23 cellular contexts compared by ENCODE assay signal in the genomic region with DNA sequence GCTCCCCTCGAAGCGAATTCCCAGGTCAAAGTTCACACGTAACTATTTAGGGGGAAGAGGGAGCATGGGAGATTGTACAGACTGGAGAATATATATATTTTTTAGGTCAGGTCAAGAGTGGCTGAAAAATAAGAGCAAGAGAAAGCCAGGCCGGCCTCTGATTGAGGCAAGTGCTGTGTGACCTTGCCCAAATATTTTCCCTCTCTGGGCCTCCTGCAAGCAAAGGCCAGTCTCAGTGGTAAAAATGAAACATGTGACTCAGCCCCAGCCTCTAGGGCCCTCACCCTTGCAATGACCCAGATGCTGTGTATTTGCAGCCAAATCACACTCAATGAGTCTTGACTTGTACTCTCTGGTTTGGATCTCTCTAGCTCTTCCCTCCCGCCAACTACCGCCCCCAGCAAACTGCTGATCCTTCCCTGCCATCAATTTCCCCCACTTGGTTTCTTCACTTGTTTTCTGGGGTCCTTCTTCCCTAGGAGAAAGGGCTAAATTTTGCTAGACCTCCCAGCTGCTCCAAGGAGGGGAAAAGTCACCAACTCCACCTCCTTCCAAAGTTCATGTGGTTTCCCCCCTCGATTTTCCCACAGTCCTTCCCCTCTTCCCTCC. TPM values are rescaled to one million over a fixed set of nuclear protein-coding genes. Genes with fewer than 3 reads are reported as not detected.
DNase-seq lines count a peak whose midpoint lies in the region; ATAC-seq, FAIRE-seq and TF ChIP-seq lines count a peak whose summit lies in the region.
"Had no signal": no experiment of that assay in that cellular context is flagged by ENCODE, and none has a peak within 500 bp of the region (broad histone marks: within the 10 kb centered on the region; RNA-seq: fewer than 3 reads in every experiment).

No MANE protein-coding gene starts in this region.

- TF ChIP-seq EP300 in HepG2 (IDR thresholded peaks at IDR 0.05; ENCODE audit: low read depth in 2 of 2, low read length in 2 of 2), result no peak
- no peak for TF ChIP-seq EP300 in HepG2 (CRISPR knock-in tag; IDR thresholded peaks at IDR 0.05; ENCODE audit: borderline replicate concordance)

- H3K4me3 Mint-ChIP-seq in progenitor cell of endocrine pancreas (ENCODE audit: low read depth), result peak overlapping the region; percentile 11
- no peak overlapping the region for H3K4me3 Mint-ChIP-seq in stimulated activated naive CD8-positive, alpha-beta T cell treated with anti-CD3 and anti-CD28 coated beads, Interleukin-15, amount 100 ng/mL, for 72 hours
- H3K4me3 Mint-ChIP-seq: CD4-positive, CD25-positive, alpha-beta regulatory T cell had no signal

- no TSS peak for BruUV-seq in HepG2 (replicated peaks; lab: Mats Ljungman, UMichigan)

- peaks cover 86% of the 10 kb centered on the region for H3K4me1 ChIP-seq in HepG2 (ENCODE audit: insufficient read depth, low read length)
- no peaks in the 10 kb centered on the region for H3K4me1 ChIP-seq in right lobe of liver
- H3K4me1 ChIP-seq in hepatocyte (ENCODE audit: insufficient read depth), result peaks cover 18% of the 10 kb centered on the region

- H3K27me3 ChIP-seq in HepG2 (ENCODE audit: control insufficient read depth in 1 of 2, insufficient read depth in 2 of 2, low read length in 2 of 2) (no peaks in the 10 kb centered on the region), right lobe of liver (no peaks in the 10 kb centered on the region), hepatocyte (no peaks in the 10 kb centered on the region)

- in situ Hi-C loops in HepG2 (cut with HindIII; ENCODE audit: extremely low pct_ligation_motif_present, low pct_unique_long_range_greater_than_20kb), result no loop called here

- CTCF ChIA-PET in HepG2 (lab: Yijun Ruan, JAX; ENCODE audit: low intra/inter-chr PET ratio, low total read pairs), result no interaction called here

- H3K4me3 ChIP-seq in HepG2 (replicated peaks in 1 of 3; ENCODE audit: insufficient read depth in 1 of 3, low read depth in 2 of 3, low read length in 3 of 3), result no peak overlapping the region
- no peak overlapping the region for H3K4me3 ChIP-seq in right lobe of liver
- H3K4me3 ChIP-seq in hepatocyte, result no peak overlapping the region

- no peaks in the 10 kb centered on the region for H3K9me2 ChIP-seq in hepatocyte (replicated peaks; ENCODE audit: insufficient read depth)
- H3K9me2 ChIP-seq: SK-N-SH had no signal

- no peaks in the 10 kb centered on the region for H3K36me3 Mint-ChIP-seq in progenitor cell of endocrine pancreas (ENCODE audit: insufficient read depth)
- H3K36me3 Mint-ChIP-seq: CD4-positive, CD25-positive, alpha-beta regulatory T cell had no signal

- no peaks in the 10 kb centered on the region for H3K9me3 Mint-ChIP-seq in progenitor cell of endocrine pancreas (ENCODE audit: low read depth)
- no peaks in the 10 kb centered on the region for H3K9me3 Mint-ChIP-seq in stimulated activated naive CD8-positive, alpha-beta T cell treated with anti-CD3 and anti-CD28 coated beads, Interleukin-15, amount 100 ng/mL, for 72 hours

- H3K4me2 ChIP-seq in HepG2 (ENCODE audit: low read depth, low read length) (peak overlapping the region; percentile 42), hepatocyte (no peak overlapping the region)
- H3K4me2 ChIP-seq: SK-N-SH had no signal

- no peak for TF ChIP-seq RAD21 in HepG2 (CRISPR knock-in tag; IDR thresholded peaks at IDR 0.05)

- WGBS in HepG2 (ENCODE audit: low lambda C conversion rate), result 38% methylated on average over 7 of the region's 7 CpGs
- WGBS in right lobe of liver (ENCODE audit: insufficient coverage, low coverage, low lambda C conversion rate, missing lambda C conversion rate), result 87% methylated on average over 7 of the region's 7 CpGs
- 60% methylated on average over 6 of the region's 7 CpGs for WGBS in hepatocyte (ENCODE audit: low lambda C conversion rate, missing lambda C conversion rate)

- DNase-seq in HepG2 (ENCODE audit: low spot score), result no peak
- no peak for DNase-seq in right lobe of liver
- no peak for DNase-seq in hepatocyte (ENCODE audit: low spot score)
- DNase-seq in progenitor cell of endocrine pancreas (ENCODE audit: low spot score, unreplicated experiment), result no peak
- no peak for DNase-seq in activated T-cell treated with anti-CD3 and anti-CD28 coated beads for 4 hours
- no peak for DNase-seq in NCI-H2196 treated with DMSO at 0.1 percent for 48 hours (lab: John Stamatoyannopoulos, UW; ENCODE audit: unreplicated experiment)
- DNase-seq in stimulated activated naive CD8-positive, alpha-beta T cell treated with anti-CD3 and anti-CD28 coated beads, Interleukin-15, amount 100 ng/mL, for 72 hours, result no peak
- DNase-seq: CD4-positive, CD25-positive, alpha-beta regulatory T cell; DMS53; Kasumi-1; MV-4-11; NCI-H1105; NCI-H1436 treated with DMSO at 0.1 percent for 48 hours; NCI-H187 treated with DMSO at 0.1 percent for 48 hours; NCI-H2107; NCI-H446; NCI-H524 treated with DMSO at 0.1 percent for 48 hours; NCI-H82; NK-92 treated with Interleukin-12 subunit alpha and Interleukin-12 subunit beta, amount 100 ng/mL, for 24 hours; PC-3; SK-N-SH had no signal

- no peak for TF ChIP-seq CTCF in HepG2 (CRISPR knock-in tag; IDR thresholded peaks at IDR 0.05)
- no peak for TF ChIP-seq CTCF in right lobe of liver (IDR thresholded peaks at IDR 0.05)
- TF ChIP-seq CTCF in hepatocyte (IDR thresholded peaks at IDR 0.05; ENCODE audit: poor library complexity), result no peak
- no peak for TF ChIP-seq CTCF in progenitor cell of endocrine pancreas (IDR thresholded peaks at IDR 0.05; ENCODE audit: unreplicated experiment)

- H3K9me3 ChIP-seq in HepG2 (ENCODE audit: low read length) (no peaks in the 10 kb centered on the region), right lobe of liver (no peaks in the 10 kb centered on the region), hepatocyte (ENCODE audit: low read depth) (no peaks in the 10 kb centered on the region)
- H3K9me3 ChIP-seq: SK-N-SH had no signal

- H3K79me2 ChIP-seq in HepG2 (ENCODE audit: insufficient read depth, low read length), result no peaks in the 10 kb centered on the region
- H3K79me2 ChIP-seq in hepatocyte, result no peaks in the 10 kb centered on the region

- peaks cover 7% of the 10 kb centered on the region for H3K27me3 Mint-ChIP-seq in progenitor cell of endocrine pancreas
- peaks cover 33% of the 10 kb centered on the region for H3K27me3 Mint-ChIP-seq in stimulated activated naive CD8-positive, alpha-beta T cell treated with anti-CD3 and anti-CD28 coated beads, Interleukin-15, amount 100 ng/mL, for 72 hours

- no peaks in the 10 kb centered on the region for H4K20me1 ChIP-seq in HepG2 (ENCODE audit: insufficient read depth, low read length)
- H4K20me1 ChIP-seq in hepatocyte (ENCODE audit: insufficient read depth, poor library complexity, severe bottlenecking), result no peaks in the 10 kb centered on the region

- POLR2A ChIA-PET in HepG2 (lab: Yijun Ruan, JAX), result no interaction called here

- TF ChIP-seq POLR2A in HepG2 (IDR thresholded peaks at IDR 0.05; ENCODE audit: insufficient read depth in 1 of 2, low read depth in 2 of 2, low read length in 2 of 2) (no peak), right lobe of liver (IDR thresholded peaks at IDR 0.05) (no peak)

- H3K36me3 ChIP-seq in HepG2 (replicated peaks in 1 of 2; ENCODE audit: control insufficient read depth in 1 of 2, insufficient read depth in 2 of 2, low read length in 2 of 2), result no peaks in the 10 kb centered on the region
- no peaks in the 10 kb centered on the region for H3K36me3 ChIP-seq in right lobe of liver
- H3K36me3 ChIP-seq in hepatocyte (replicated peaks; ENCODE audit: insufficient read depth, low read depth), result no peaks in the 10 kb centered on the region

- intact Hi-C loops in HepG2 (cut with micrococcal nuclease; ENCODE audit: unreplicated experiment) (no loop called here), right lobe of liver (cut with DNase I) (no loop called here)

- H2AFZ ChIP-seq in HepG2 (ENCODE audit: low read length) (no peak overlapping the region), hepatocyte (no peak overlapping the region)

- peak overlapping the region; percentile 31 for H3K27ac Mint-ChIP-seq in progenitor cell of endocrine pancreas
- H3K27ac Mint-ChIP-seq in stimulated activated naive CD8-positive, alpha-beta T cell treated with anti-CD3 and anti-CD28 coated beads, Interleukin-15, amount 100 ng/mL, for 72 hours, result no peak overlapping the region
- H3K27ac Mint-ChIP-seq: CD4-positive, CD25-positive, alpha-beta regulatory T cell had no signal

- no peak overlapping the region for H3K9ac ChIP-seq in HepG2 (ENCODE audit: insufficient read depth, low read depth, low read length)
- H3K9ac ChIP-seq: SK-N-SH had no signal

- H3K4me1 Mint-ChIP-seq in progenitor cell of endocrine pancreas (ENCODE audit: low read depth), result peaks cover 46% of the 10 kb centered on the region
- no peaks in the 10 kb centered on the region for H3K4me1 Mint-ChIP-seq in stimulated activated naive CD8-positive, alpha-beta T cell treated with anti-CD3 and anti-CD28 coated beads, Interleukin-15, amount 100 ng/mL, for 72 hours

- H3K27ac ChIP-seq in HepG2 (ENCODE audit: extremely low read length, insufficient read depth, low read length), result no peak overlapping the region
- no peak overlapping the region for H3K27ac ChIP-seq in right lobe of liver
- H3K27ac ChIP-seq in hepatocyte, result peak overlapping the region; percentile 25
- H3K27ac ChIP-seq: 22Rv1 had no signal

- no peak for FAIRE-seq in HepG2 (lab: Jason Lieb, UNC)

- no peak for ATAC-seq in HepG2
- no peak for ATAC-seq in right lobe of liver
- no peak for ATAC-seq in stimulated activated naive CD8-positive, alpha-beta T cell treated with anti-CD3 and anti-CD28 coated beads, Interleukin-15, amount 100 ng/mL, for 72 hours
- ATAC-seq: HCT116, PC-3 had no signal

RNA-seq across cellular contexts. Expression of a gene that starts 34.0 kb away (rescaled TPM):
- total RNA-seq in HepG2 (2016; rRNA removed; fragmentation: Illumina TruSeq; extraction: Trizol), result 35.6 and 36.9 TPM in 2 replicates
- 47.1 and 69.5 TPM in 2 replicates for total RNA-seq in HepG2 (2016; cell fraction: cytosol; rRNA removed; fragmentation: Illumina TruSeq; extraction: Trizol; ENCODE audit: low read depth)
- 33.2 and 38.5 TPM in 2 replicates for total RNA-seq in HepG2 (2016; cell fraction: insoluble cytoplasmic fraction; rRNA removed; fragmentation: Illumina TruSeq; extraction: Trizol)
- total RNA-seq in HepG2 (2016; cell fraction: membrane; rRNA removed; fragmentation: Illumina TruSeq; extraction: Trizol), result 50.2 and 62.2 TPM in 2 replicates
- 19.8 and 23.2 TPM in 2 replicates for total RNA-seq in HepG2 (2016; cell fraction: nucleus; rRNA removed; fragmentation: Illumina TruSeq; extraction: Trizol)
- 31.9 and 36.1 TPM in 2 replicates for polyA plus RNA-seq in HepG2 (2011; rRNA removed)
- 28.5 and 39.2 TPM in 2 replicates for polyA plus RNA-seq in HepG2 (2011; cell fraction: cytosol; rRNA removed)
- polyA plus RNA-seq in HepG2 (2011; cell fraction: nucleus; rRNA removed), result 27.2 and 35.2 TPM in 2 replicates
- polyA plus RNA-seq in HepG2 (2012), result 19.2 and 20.4 TPM in 2 replicates
- polyA plus RNA-seq in HepG2 (2016; cell fraction: cytosol; fragmentation: Illumina TruSeq; extraction: Trizol; ENCODE audit: low read depth), result 48.5 and 64.8 TPM in 2 replicates
- polyA plus RNA-seq in HepG2 (2016; cell fraction: insoluble cytoplasmic fraction; fragmentation: Illumina TruSeq; extraction: Trizol; ENCODE audit: low read depth), result 32.5 and 38.2 TPM in 2 replicates
- 43.2 and 48.1 TPM in 2 replicates for polyA plus RNA-seq in HepG2 (2016; cell fraction: membrane; fragmentation: Illumina TruSeq; extraction: Trizol; ENCODE audit: low read depth)
- polyA plus RNA-seq in HepG2 (2016; cell fraction: nucleus; fragmentation: Illumina TruSeq; extraction: Trizol; ENCODE audit: insufficient read depth, low read depth), result 35.0 and 38.8 TPM in 2 replicates
- 30.8 and 73.6 TPM in 2 replicates for polyA minus RNA-seq in HepG2 (2011; rRNA and poly(A)+ RNA removed; ENCODE audit: low replicate concordance)
- polyA minus RNA-seq in HepG2 (2011; cell fraction: cytosol; rRNA and poly(A)+ RNA removed), result 7.7 TPM in 2 replicates
- polyA minus RNA-seq in HepG2 (2011; cell fraction: nucleus; rRNA and poly(A)+ RNA removed), result 22.7 and 32.0 TPM in 2 replicates
- total RNA-seq in right lobe of liver, result 10 to 100 TPM; 14.1 to 25.5 (median 22.4) TPM
- total RNA-seq in hepatocyte, result 54.3 and 59.1 TPM in 2 replicates
- polyA plus RNA-seq in hepatocyte, result 70.3 and 77.9 TPM in 2 replicates
- 53.1 and 57.6 TPM in 2 replicates for total RNA-seq in progenitor cell of endocrine pancreas
